Comparison of ENCODE assay signal across 13 cellular contexts in genomic region chr22:40051322-40051721, GRCh38. TPM values are rescaled to one million over a fixed set of nuclear protein-coding genes. Genes with fewer than 3 reads are reported as not detected.
DNase-seq lines count a peak whose midpoint lies in the region; ATAC-seq and TF ChIP-seq lines count a peak whose summit lies in the region.
"Had no signal": no experiment of that assay in that cellular context is flagged by ENCODE, and none has a peak within 500 bp of the region (broad histone marks: within the 10 kb centered on the region; RNA-seq: fewer than 3 reads in every experiment).

No MANE protein-coding gene starts in this region.

- no peak overlapping the region for H2AFZ ChIP-seq in SK-N-SH (ENCODE audit: low read depth)
- H2AFZ ChIP-seq: GM23248 had no signal

- POLR2A ChIA-PET in SK-N-SH (lab: Yijun Ruan, JAX), result no interaction called here

- H3K9me3 ChIP-seq in cardiac muscle cell (ENCODE audit: low read depth) (no peaks in the 10 kb centered on the region), SK-N-SH (no peaks in the 10 kb centered on the region)
- H3K9me3 ChIP-seq: left lung had no signal

- peak overlapping the region in 1 of 2 donors; percentile 47 for H3K27ac Mint-ChIP-seq in effector memory CD8-positive, alpha-beta T cell
- no peak overlapping the region for H3K27ac Mint-ChIP-seq in type B pancreatic cell

- TF ChIP-seq RAD21 in SK-N-SH (IDR thresholded peaks at IDR 0.05; ENCODE audit: low read length), result no peak

- no peaks in the 10 kb centered on the region for H3K9me3 Mint-ChIP-seq in effector memory CD8-positive, alpha-beta T cell
- no peaks in the 10 kb centered on the region for H3K9me3 Mint-ChIP-seq in type B pancreatic cell

- TF ChIP-seq EP300 in SK-N-SH (IDR thresholded peaks at IDR 0.05; ENCODE audit: borderline replicate concordance in 1 of 2, low read depth in 1 of 2, low read length in 1 of 2), result no peak

- no peaks in the 10 kb centered on the region for H3K9me2 ChIP-seq in SK-N-SH

- H3K4me1 ChIP-seq in cardiac muscle cell (ENCODE audit: low read depth), result peaks cover 13% of the 10 kb centered on the region
- H3K4me1 ChIP-seq in SK-N-SH (ENCODE audit: control insufficient read depth in 1 of 2, insufficient read depth in 2 of 2, low read depth in 1 of 2, low read length in 1 of 2), result peaks cover 0 to 2% of the 10 kb centered on the region in 2 experiments; a peak in 1 of 4 replicates

- CTCF ChIA-PET in SK-N-SH (lab: Yijun Ruan, JAX), result no interaction called here

- H3K36me3 ChIP-seq in cardiac muscle cell, result no peaks in the 10 kb centered on the region
- no peaks in the 10 kb centered on the region for H3K36me3 ChIP-seq in SK-N-SH (replicated peaks in 1 of 2; ENCODE audit: control insufficient read depth in 1 of 2, insufficient read depth in 2 of 2, low read length in 1 of 2)
- H3K36me3 ChIP-seq: left lung had no signal

- H3K27ac ChIP-seq in cardiac muscle cell (peak overlapping the region; percentile 9), SK-N-SH (ENCODE audit: low read depth in 2 of 2, low read length in 1 of 2) (no peak overlapping the region)
- H3K27ac ChIP-seq: GM23248, left lung had no signal

- H3K27me3 Mint-ChIP-seq in effector memory CD8-positive, alpha-beta T cell, result no peaks in the 10 kb centered on the region
- peaks cover 3% of the 10 kb centered on the region for H3K27me3 Mint-ChIP-seq in type B pancreatic cell

- H3K36me3 Mint-ChIP-seq in effector memory CD8-positive, alpha-beta T cell (ENCODE audit: insufficient read depth), result peaks cover 24% of the 10 kb centered on the region
- peaks cover 3% of the 10 kb centered on the region for H3K36me3 Mint-ChIP-seq in type B pancreatic cell

- H3K9ac ChIP-seq in SK-N-SH, result no peak overlapping the region
- H3K9ac ChIP-seq: GM23248 had no signal

- ATAC-seq in left cardiac atrium (no peak), HG03280 (IDR thresholded peaks at IDR 0.05; ENCODE audit: unreplicated experiment) (no peak), HG02973 (IDR thresholded peaks at IDR 0.05; ENCODE audit: unreplicated experiment) (no peak)
- no peak for ATAC-seq in effector memory CD8-positive, alpha-beta T cell (replicated peaks)
- ATAC-seq: left lung had no signal

- H3F3A ChIP-seq in SK-N-SH (replicated peaks; ENCODE audit: insufficient read depth), result no peaks in the 10 kb centered on the region

- H3K27me3 ChIP-seq in cardiac muscle cell (no peaks in the 10 kb centered on the region), SK-N-SH (ENCODE audit: insufficient read depth) (no peaks in the 10 kb centered on the region)
- H3K27me3 ChIP-seq: left lung had no signal

- H3K4me3 ChIP-seq in cardiac muscle cell (no peak overlapping the region), SK-N-SH (ENCODE audit: low read depth in 2 of 2, low read length in 1 of 2) (no peak overlapping the region)
- H3K4me3 ChIP-seq: GM23248, left lung had no signal

- H3K4me2 ChIP-seq in SK-N-SH, result no peak overlapping the region

- peak overlapping the region; percentile 21 to 52 for H3K4me3 Mint-ChIP-seq in effector memory CD8-positive, alpha-beta T cell
- H3K4me3 Mint-ChIP-seq in type B pancreatic cell, result peak overlapping the region; percentile 51

- DNase-seq in cardiac muscle cell (ENCODE audit: low read depth in 1 of 2, low spot score in 1 of 2), result no peak
- no peak for DNase-seq in left cardiac atrium
- DNase-seq in NCI-H69 (lab: John Stamatoyannopoulos, UW), result peak; percentile 87
- no peak for DNase-seq in effector memory CD8-positive, alpha-beta T cell
- DNase-seq in type B pancreatic cell (ENCODE audit: extremely low spot score, unreplicated experiment), result no peak
- DNase-seq in SK-N-SH, result no peak
- DNase-seq: AML-193; GM23248; left lung; NCI-H1417 treated with DMSO at 0.1 percent for 48 hours; stimulated activated CD8-positive, alpha-beta memory T cell treated with anti-CD3 and anti-CD28 coated beads, Interleukin-4, amount 100 ng/mL, for 48 hours had no signal

- WGBS in SK-N-SH (ENCODE audit: low lambda C conversion rate), result 43% methylated on average over 3 of the region's 3 CpGs

- H4K20me1 ChIP-seq in SK-N-SH (ENCODE audit: insufficient read depth), result no peaks in the 10 kb centered on the region

- peaks cover 61 to 83% of the 10 kb centered on the region in 2 donors for H3K4me1 Mint-ChIP-seq in effector memory CD8-positive, alpha-beta T cell (ENCODE audit: low read depth in 2 of 2)
- peaks cover 14% of the 10 kb centered on the region for H3K4me1 Mint-ChIP-seq in type B pancreatic cell (ENCODE audit: unreplicated experiment)

- TF ChIP-seq CTCF in cardiac muscle cell (IDR thresholded peaks at IDR 0.05; ENCODE audit: low read depth, low read length) (no peak), type B pancreatic cell (conservative IDR thresholded peaks at IDR 0.05) (no peak), SK-N-SH (IDR thresholded peaks at IDR 0.05) (no peak)

- intact Hi-C loops in left cardiac atrium (cut with DNase I), result no loop called here

- no peaks in the 10 kb centered on the region; the same call in 1 of the 2 replicates for H3K79me2 ChIP-seq in SK-N-SH (ENCODE audit: insufficient read depth)

TF ChIP-seq in SK-N-SH, 30 proteins besides CTCF, POLR2A, EP300 and RAD21:
- TF ChIP-seq IRF3 (IDR thresholded peaks at IDR 0.05; ENCODE audit: low read depth, low read length), result no peak
- no peak for TF ChIP-seq FOSL2 (IDR thresholded peaks at IDR 0.05; ENCODE audit: borderline replicate concordance, low read depth)
- no peak for TF ChIP-seq SIN3A (IDR thresholded peaks at IDR 0.05; ENCODE audit: borderline replicate concordance, low read depth, low read length)
- no peak for TF ChIP-seq MXI1 (IDR thresholded peaks at IDR 0.05; ENCODE audit: low read depth, low read length)
- TF ChIP-seq MAX (IDR thresholded peaks at IDR 0.05; ENCODE audit: low read depth), result no peak
- no peak for TF ChIP-seq RFX5 (IDR thresholded peaks at IDR 0.05; ENCODE audit: low read length)

RNA-seq across cellular contexts. Expression of gene FAM83F, which starts 56.6 kb away (rescaled TPM):
- total RNA-seq in cardiac muscle cell (0.18 and 0.46 TPM in 2 replicates), left cardiac atrium (1 to 10 TPM; 2.2 to 2.4 TPM), type B pancreatic cell (ENCODE audit: low replicate concordance) (12.4 and 37.5 TPM in 2 replicates)
- polyA plus RNA-seq in cardiac muscle cell (0.06 TPM in 1 of 2 replicates, not detected in the other), SK-N-SH (2012; rRNA removed) (not detected in 2 replicates)
- not detected in 2 replicates for polyA plus RNA-seq in SK-N-SH (2012; cell fraction: cytosol; rRNA removed)
- polyA plus RNA-seq in SK-N-SH (2012; cell fraction: nucleus; rRNA removed), result not detected in 2 replicates
- total RNA-seq: GM23248 had no signal
- polyA plus RNA-seq: GM23248 had no signal
